In genomic region chr1:18668750-18669404, GRCh38 we compare ENCODE assay signal across 20 cellular contexts. TPM values are rescaled to one million over a fixed set of nuclear protein-coding genes. Genes with fewer than 3 reads are reported as not detected.
DNase-seq lines count a peak whose midpoint lies in the region; ATAC-seq and TF ChIP-seq lines count a peak whose summit lies in the region.
"Had no signal": no experiment of that assay in that cellular context is flagged by ENCODE, and none has a peak within 500 bp of the region (broad histone marks: within the 10 kb centered on the region; RNA-seq: fewer than 3 reads in every experiment).

No MANE protein-coding gene starts in this region.

- no peak overlapping the region for H3K27ac Mint-ChIP-seq in Caco-2 (ENCODE audit: unreplicated experiment)
- H3K27ac Mint-ChIP-seq: activated T-helper 1 cell treated with anti-CD3 and anti-CD28 coated beads, Interleukin-12 subunit alpha, Interleukin-12 subunit beta, Interleukin-2, Interleukin-4 antibody, amounts not matched to agents 30 ng/mL and 10 ng/mL and 1 ng/mL, durations not matched to agents 14 hours and 24 hours and 36 hours; endodermal cell; natural killer cell treated with Interleukin-12 subunit alpha and Interleukin-12 subunit beta and Interleukin-15 and Interleukin-18, amount 100 ng/mL, for 72 hours had no signal

- TF ChIP-seq CTCF in Caco-2 (IDR thresholded peaks at IDR 0.05; ENCODE audit: insufficient read depth in 1 of 2, low read depth in 1 of 2, low read length in 1 of 2, severe bottlenecking in 1 of 2, unreplicated experiment in 1 of 2) (no peak), choroid plexus epithelial cell (conservative IDR thresholded peaks at IDR 0.05; ENCODE audit: low read depth, low read length) (no peak), mucosa of descending colon (IDR thresholded peaks at IDR 0.05) (no peak)

- POLR2A ChIA-PET in Caco-2 (lab: Charles Lee) (no interaction called here), HEK293T (lab: Yijun Ruan, JAX) (no interaction called here)

- H3K9me3 ChIP-seq in Caco-2 (no peaks in the 10 kb centered on the region), mucosa of descending colon (no peaks in the 10 kb centered on the region)
- H3K9me3 ChIP-seq: adrenal gland, Peyer's patch had no signal

- H3K27me3 Mint-ChIP-seq in Caco-2 (ENCODE audit: insufficient read depth, unreplicated experiment) = no peaks in the 10 kb centered on the region

- no peaks in the 10 kb centered on the region for H3K9me3 Mint-ChIP-seq in Caco-2 (ENCODE audit: unreplicated experiment)
- H3K9me3 Mint-ChIP-seq: activated T-helper 1 cell treated with anti-CD3 and anti-CD28 coated beads, Interleukin-12 subunit alpha, Interleukin-12 subunit beta, Interleukin-2, Interleukin-4 antibody, amounts not matched to agents 30 ng/mL and 10 ng/mL and 1 ng/mL, durations not matched to agents 14 hours and 24 hours and 36 hours; endodermal cell; natural killer cell treated with Interleukin-12 subunit alpha and Interleukin-12 subunit beta and Interleukin-15 and Interleukin-18, amount 100 ng/mL, for 72 hours; T-cell had no signal

- no peak overlapping the region for H3K4me3 Mint-ChIP-seq in Caco-2 (ENCODE audit: unreplicated experiment)
- H3K4me3 Mint-ChIP-seq: activated T-helper 1 cell treated with anti-CD3 and anti-CD28 coated beads, Interleukin-12 subunit alpha, Interleukin-12 subunit beta, Interleukin-2, Interleukin-4 antibody, amounts not matched to agents 30 ng/mL and 10 ng/mL and 1 ng/mL, durations not matched to agents 14 hours and 24 hours and 36 hours; endodermal cell; natural killer cell treated with Interleukin-12 subunit alpha and Interleukin-12 subunit beta and Interleukin-15 and Interleukin-18, amount 100 ng/mL, for 72 hours; T-cell had no signal

- no peaks in the 10 kb centered on the region for H3K27me3 ChIP-seq in Caco-2 (replicated peaks; ENCODE audit: control insufficient read depth, insufficient read depth, low read length)
- H3K27me3 ChIP-seq: Peyer's patch had no signal

- H3K4me1 ChIP-seq in Caco-2 (peaks cover 6% of the 10 kb centered on the region), mucosa of descending colon (ENCODE audit: low read depth) (peaks cover 6% of the 10 kb centered on the region)
- H3K4me1 ChIP-seq: adrenal gland, Peyer's patch had no signal

- DNase-seq in Caco-2 = peak; percentile 52 to 57
- DNase-seq in LoVo (ENCODE audit: low spot score) = peak; percentile 83
- DNase-seq in choroid plexus epithelial cell (ENCODE audit: low read depth) = peak; percentile 2
- DNase-seq in mucosa of descending colon = peak in 2 of 3 donors; percentile 22 to 46
- DNase-seq in NK-92 (lab: John Stamatoyannopoulos, UW; ENCODE audit: unreplicated experiment) = no peak
- no peak for DNase-seq in substantia nigra (lab: John Stamatoyannopoulos, UW)
- DNase-seq in HEK293T (ENCODE audit: extremely low spot score) = no peak
- no peak for DNase-seq in NCI-H2227 treated with DMSO at 0.1 percent for 48 hours (lab: John Stamatoyannopoulos, UW)
- DNase-seq: activated CD8-positive, alpha-beta memory T cell treated with anti-CD3 and anti-CD28 coated beads for 24 hours; central memory CD4-positive, alpha-beta T cell; endodermal cell; foreskin melanocyte; NCI-H526; Peyer's patch; T-cell had no signal

- peak; percentile 86 for ATAC-seq in mucosa of descending colon
- ATAC-seq: GM12878; natural killer cell treated with Interleukin-12 subunit alpha and Interleukin-12 subunit beta and Interleukin-15 and Interleukin-18, amount 100 ng/mL, for 72 hours; T-cell had no signal

- H3K4me1 Mint-ChIP-seq in Caco-2 (ENCODE audit: low read depth, unreplicated experiment) = no peaks in the 10 kb centered on the region

- intact Hi-C loops in Caco-2 (cut with micrococcal nuclease; ENCODE audit: unreplicated experiment) (no loop called here), mucosa of descending colon (cut with DNase I, micrococcal nuclease) (no loop called here)

- peaks cover 5% of the 10 kb centered on the region for H3K36me3 Mint-ChIP-seq in Caco-2 (ENCODE audit: insufficient read depth, unreplicated experiment)
- H3K36me3 Mint-ChIP-seq: natural killer cell treated with Interleukin-12 subunit alpha and Interleukin-12 subunit beta and Interleukin-15 and Interleukin-18, amount 100 ng/mL, for 72 hours; T-cell had no signal

- H3K4me3 ChIP-seq in Caco-2 (ENCODE audit: low read depth, low read length) (no peak overlapping the region), choroid plexus epithelial cell (ENCODE audit: low read depth, low read length) (no peak overlapping the region), mucosa of descending colon (no peak overlapping the region)
- H3K4me3 ChIP-seq: adrenal gland, GM12878, Peyer's patch had no signal

- no peaks in the 10 kb centered on the region for H3K36me3 ChIP-seq in Caco-2 (ENCODE audit: control insufficient read depth, insufficient read depth, low read length)
- no peaks in the 10 kb centered on the region for H3K36me3 ChIP-seq in mucosa of descending colon (ENCODE audit: low read depth)
- H3K36me3 ChIP-seq: adrenal gland, Peyer's patch had no signal

- no peak overlapping the region for H3K27ac ChIP-seq in substantia nigra (ENCODE audit: low read depth, low read length, poor library complexity, severe bottlenecking)
- H3K27ac ChIP-seq: adrenal gland, Peyer's patch had no signal

- CTCF ChIA-PET in Caco-2 (lab: Charles Lee) = no interaction called here
- CTCF ChIA-PET in HEK293T (lab: Yijun Ruan, JAX) = no interaction called here

- BruUV-seq in Caco-2 (replicated peaks; lab: Mats Ljungman, UMichigan) = no TSS peak

TF ChIP-seq in HEK293T, 16 proteins besides CTCF, POLR2A, EP300 and RAD21:
- TF ChIP-seq ARNT (IDR thresholded peaks at IDR 0.05) (no peak), SUZ12 (IDR thresholded peaks at IDR 0.05) (no peak), FOXA1 (IDR thresholded peaks at IDR 0.05) (no peak), SP1 (IDR thresholded peaks at IDR 0.05) (no peak), NFRKB (IDR thresholded peaks at IDR 0.05) (no peak), FOXM1 (IDR thresholded peaks at IDR 0.05; ENCODE audit: borderline replicate concordance) (no peak), CTBP1 (IDR thresholded peaks at IDR 0.05; ENCODE audit: borderline replicate concordance) (no peak), BHLHE40 (IDR thresholded peaks at IDR 0.05; ENCODE audit: borderline replicate concordance) (no peak), LEF1 (IDR thresholded peaks at IDR 0.05; ENCODE audit: borderline replicate concordance) (no peak), ZNF384 (IDR thresholded peaks at IDR 0.05) (no peak), L3MBTL2 (conservative IDR thresholded peaks at IDR 0.05) (no peak), ELF4 (IDR thresholded peaks at IDR 0.05) (no peak)
TF ChIP-seq in HEK293T: peak in this region for 0.

RNA-seq across cellular contexts. Expression of gene PAX7, which starts 38.2 kb away (rescaled TPM):
- 0.18 TPM in 1 of 2 replicates, not detected in the other for total RNA-seq in Caco-2 (2022)
- total RNA-seq in mucosa of descending colon = not detected
- total RNA-seq: activated T-helper 1 cell treated with anti-CD3 and anti-CD28 coated beads, Interleukin-12 subunit alpha, Interleukin-12 subunit beta, Interleukin-2, Interleukin-4 antibody, amounts not matched to agents 30 ng/mL and 10 ng/mL and 1 ng/mL, durations not matched to agents 14 hours and 24 hours and 36 hours; adrenal gland; GM12878; LHCN-M2; natural killer cell treated with Interleukin-12 subunit alpha and Interleukin-12 subunit beta and Interleukin-15 and Interleukin-18, amount 100 ng/mL, for 72 hours; Peyer's patch; T-cell had no signal

Comparison
In these comparisons a context has a peak if more than half of its experiments do, and no peak if none do; other contexts are left out.
1. DNase-seq: peak in Caco-2 (2 of 2), LoVo (single experiment), choroid plexus epithelial cell (single experiment) and mucosa of descending colon (2 of 3); none in NK-92 (single experiment), substantia nigra (0 of 49), HEK293T (single experiment) and NCI-H2227 treated with DMSO at 0.1 percent for 48 hours (single experiment).